ENCODE assay signal across 8 cellular contexts in the genomic region with DNA sequence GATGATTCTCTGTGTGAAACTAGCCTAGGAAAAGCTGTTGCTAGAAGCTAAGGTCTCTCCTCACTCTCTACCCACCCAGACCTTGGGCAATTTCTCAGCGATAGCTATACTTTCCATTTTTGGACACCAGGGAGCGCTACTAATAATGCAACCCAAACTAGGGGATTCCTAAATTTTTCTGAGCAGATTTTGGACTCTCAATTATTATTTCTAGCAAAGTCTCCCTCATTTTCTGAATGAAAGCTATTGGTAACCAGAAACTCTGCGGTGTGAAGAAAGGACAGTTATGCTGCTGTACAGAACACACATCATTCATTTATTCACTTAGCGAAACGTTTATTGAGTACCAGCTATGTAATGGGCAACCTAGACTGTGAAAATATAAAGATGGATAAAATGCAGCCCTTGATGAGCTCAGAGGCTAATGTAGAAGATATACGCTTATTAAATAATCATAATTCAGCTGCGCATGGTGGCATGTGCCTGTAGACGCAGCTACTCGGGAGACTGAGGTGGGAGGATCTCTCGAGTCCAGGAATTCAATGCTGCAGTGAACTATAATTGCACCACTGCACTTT. TPM values are rescaled to one million over a fixed set of nuclear protein-coding genes. Genes with fewer than 3 reads are reported as not detected.
DNase-seq lines count a peak whose midpoint lies in the region; ATAC-seq and TF ChIP-seq lines count a peak whose summit lies in the region.

No MANE protein-coding gene starts in this region.

- no peak overlapping the region for H3K27ac Mint-ChIP-seq in activated CD8-positive, alpha-beta memory T cell treated with anti-CD3 and anti-CD28 coated beads, Interleukin-2, amount 10 ng/mL, durations not matched to agents 7 days and 5 days

- no peak overlapping the region for H3K27ac ChIP-seq in SU-DHL-6 (ENCODE audit: low read depth, low read length)

- H3K36me3 ChIP-seq in SU-DHL-6 (ENCODE audit: low read length) (no peaks in the 10 kb centered on the region), mucosa of descending colon (ENCODE audit: low read depth) (no peaks in the 10 kb centered on the region)

- peaks cover 12% of the 10 kb centered on the region for H3F3A ChIP-seq in SU-DHL-6 (ENCODE audit: insufficient read depth)

- CTCF ChIA-PET in activated CD8-positive, alpha-beta memory T cell treated with anti-CD3 and anti-CD28 coated beads, Interleukin-2, amount 10 ng/mL, durations not matched to agents 7 days and 5 days (lab: Charles Lee): interaction anchor here (0.6 to 16.8 kb wide), 44 partner anchors 9 to 248 kb away, joined by 3 to 474 read pairs (median 5); a partner anchor contains a TSS

- no peaks in the 10 kb centered on the region for H3K36me3 Mint-ChIP-seq in activated CD8-positive, alpha-beta memory T cell treated with anti-CD3 and anti-CD28 coated beads, Interleukin-2, amount 10 ng/mL, durations not matched to agents 7 days and 5 days

- H3K9me3 Mint-ChIP-seq in activated CD8-positive, alpha-beta memory T cell treated with anti-CD3 and anti-CD28 coated beads, Interleukin-2, amount 10 ng/mL, durations not matched to agents 7 days and 5 days (ENCODE audit: low read depth): no peaks in the 10 kb centered on the region

- no peak overlapping the region for H3K4me3 Mint-ChIP-seq in activated CD8-positive, alpha-beta memory T cell treated with anti-CD3 and anti-CD28 coated beads, Interleukin-2, amount 10 ng/mL, durations not matched to agents 7 days and 5 days

- H3K9me3 ChIP-seq in SU-DHL-6 (ENCODE audit: insufficient read depth, low read length) (no peaks in the 10 kb centered on the region), mucosa of descending colon (no peaks in the 10 kb centered on the region)

- H3K4me3 ChIP-seq in SU-DHL-6 (ENCODE audit: insufficient read depth, low read length, poor library complexity, severe bottlenecking): no peak overlapping the region
- no peak overlapping the region for H3K4me3 ChIP-seq in mucosa of descending colon

- H2AFZ ChIP-seq in SU-DHL-6 (ENCODE audit: low read depth, low read length, severe bottlenecking): no peak overlapping the region

- H4K20me1 ChIP-seq in SU-DHL-6 (ENCODE audit: low read depth, low read length): no peaks in the 10 kb centered on the region

- no peaks in the 10 kb centered on the region for H3K27me3 Mint-ChIP-seq in activated CD8-positive, alpha-beta memory T cell treated with anti-CD3 and anti-CD28 coated beads, Interleukin-2, amount 10 ng/mL, durations not matched to agents 7 days and 5 days

- TF ChIP-seq CTCF in SU-DHL-6 (IDR thresholded peaks at IDR 0.05; ENCODE audit: insufficient read depth, low read length, poor library complexity, severe bottlenecking) (peak; percentile 85), mucosa of descending colon (IDR thresholded peaks at IDR 0.05) (peak; percentile 49)

- peaks cover 2% of the 10 kb centered on the region for H3K4me1 ChIP-seq in mucosa of descending colon (ENCODE audit: low read depth)

- H3K27me3 ChIP-seq in SU-DHL-6 (ENCODE audit: low read length): no peaks in the 10 kb centered on the region

- DNase-seq in activated CD8-positive, alpha-beta memory T cell treated with anti-CD3 and anti-CD28 coated beads, Interleukin-2, amount 10 ng/mL, durations not matched to agents 7 days and 5 days: peak; percentile 60
- no peak for DNase-seq in activated CD8-positive, alpha-beta memory T cell treated with anti-CD3 and anti-CD28 coated beads, Interleukin-2, amount 50 U/mL, for 48 hours
- DNase-seq in LHCN-M2 (ENCODE audit: low read depth) (peak; percentile 55), mucosa of descending colon (peak in 1 of 3 donors; percentile 76), putamen (ENCODE audit: low spot score) (no peak)
- peak; percentile 47 for DNase-seq in effector CD4-positive, alpha-beta T cell

- intact Hi-C loops in mucosa of descending colon (cut with DNase I, micrococcal nuclease): loop anchor here (2.0 to 5.0 kb wide), 2 partner anchors 223 kb away; no protein-coding TSS in a partner anchor

- peaks cover 31% of the 10 kb centered on the region for H3K4me1 Mint-ChIP-seq in activated CD8-positive, alpha-beta memory T cell treated with anti-CD3 and anti-CD28 coated beads, Interleukin-2, amount 10 ng/mL, durations not matched to agents 7 days and 5 days

- peak; percentile 71 for ATAC-seq in activated CD8-positive, alpha-beta memory T cell treated with anti-CD3 and anti-CD28 coated beads, Interleukin-2, amount 10 ng/mL, durations not matched to agents 7 days and 5 days
- ATAC-seq in mucosa of descending colon: peak; percentile 68
- no peak for ATAC-seq in GM21447 (IDR thresholded peaks at IDR 0.05; ENCODE audit: unreplicated experiment)

- no peak overlapping the region for H3K9ac ChIP-seq in SU-DHL-6 (ENCODE audit: low read length)

- H3K4me2 ChIP-seq in SU-DHL-6 (ENCODE audit: low read depth, low read length, poor library complexity, severe bottlenecking): no peak overlapping the region

- no peaks in the 10 kb centered on the region for H3K9me2 ChIP-seq in SU-DHL-6 (replicated peaks; ENCODE audit: insufficient read depth, low read length)

- H3K79me2 ChIP-seq in SU-DHL-6 (ENCODE audit: insufficient read depth, low read length): no peaks in the 10 kb centered on the region

RNA-seq across cellular contexts. Expression of a gene that starts 6.1 kb away (rescaled TPM):
- 100 to 1,000 TPM in 1 of 2 experiments, 10 to 100 TPM in 1; 83.5 to 104 TPM for total RNA-seq in activated CD8-positive, alpha-beta memory T cell treated with anti-CD3 and anti-CD28 coated beads, Interleukin-2, amount 10 ng/mL, durations not matched to agents 7 days and 5 days
- 23.3 and 25.0 TPM in 2 replicates for total RNA-seq in LHCN-M2 (2014; rRNA removed)
- 23.7 TPM for polyA plus RNA-seq in LHCN-M2 (2012)
- total RNA-seq in mucosa of descending colon: 10 to 100 TPM; 56.1 to 74.8 (median 72.5) TPM

RNA-seq across cellular contexts. Expression of a gene that starts 8.6 kb away (rescaled TPM):
- total RNA-seq in activated CD8-positive, alpha-beta memory T cell treated with anti-CD3 and anti-CD28 coated beads, Interleukin-2, amount 10 ng/mL, durations not matched to agents 7 days and 5 days: 100 to 1,000 TPM; 154 to 163 TPM
- total RNA-seq in LHCN-M2 (2014; rRNA removed) (36.5 and 38.3 TPM in 2 replicates), mucosa of descending colon (10 to 100 TPM; 62.7 to 77.2 (median 74.1) TPM)
- polyA plus RNA-seq in LHCN-M2 (2012): 84.8 TPM

RNA-seq across cellular contexts. Expression of a gene that starts 41.0 kb away (rescaled TPM):
- 10 to 100 TPM; 22.7 to 23.5 TPM for total RNA-seq in activated CD8-positive, alpha-beta memory T cell treated with anti-CD3 and anti-CD28 coated beads, Interleukin-2, amount 10 ng/mL, durations not matched to agents 7 days and 5 days
- total RNA-seq in LHCN-M2 (2014; rRNA removed) (13.7 and 18.5 TPM in 2 replicates), mucosa of descending colon (10 to 100 TPM; 15.7 to 32.8 (median 25.9) TPM)
- 16.0 TPM for polyA plus RNA-seq in LHCN-M2 (2012)

RNA-seq across cellular contexts. Expression of a gene that starts 52.0 kb away (rescaled TPM):
- total RNA-seq in activated CD8-positive, alpha-beta memory T cell treated with anti-CD3 and anti-CD28 coated beads, Interleukin-2, amount 10 ng/mL, durations not matched to agents 7 days and 5 days: 100 to 1,000 TPM; 106 to 108 TPM
- total RNA-seq in LHCN-M2 (2014; rRNA removed) (121 and 126 TPM in 2 replicates), mucosa of descending colon (10 to 100 TPM; 53.7 to 69.7 (median 60.6) TPM)
- 35.4 TPM for polyA plus RNA-seq in LHCN-M2 (2012)

Comparison
In these comparisons a context has a peak if more than half of its experiments do, and no peak if none do; other contexts are left out.
1. DNase-seq: peak in activated CD8-positive, alpha-beta memory T cell treated with anti-CD3 and anti-CD28 coated beads, Interleukin-2, amount 10 ng/mL, durations not matched to agents 7 days and 5 days (single experiment), LHCN-M2 (single experiment) and effector CD4-positive, alpha-beta T cell (single experiment); none in activated CD8-positive, alpha-beta memory T cell treated with anti-CD3 and anti-CD28 coated beads, Interleukin-2, amount 50 U/mL, for 48 hours (single experiment) and putamen (single experiment).